Comparison of ENCODE assay signal across 8 cellular contexts in genomic region chr3:32296251-32297204, GRCh38. TPM values are rescaled to one million over a fixed set of nuclear protein-coding genes. Genes with fewer than 3 reads are reported as not detected.
DNase-seq lines count a peak whose midpoint lies in the region; ATAC-seq and TF ChIP-seq lines count a peak whose summit lies in the region.

No MANE protein-coding gene starts in this region.

- H3K36me3 Mint-ChIP-seq in Caco-2 (ENCODE audit: insufficient read depth, unreplicated experiment) (peaks cover 13% of the 10 kb centered on the region), chondrocyte (ENCODE audit: low read depth) (no peaks in the 10 kb centered on the region)

- H3K4me3 ChIP-seq in Caco-2 (ENCODE audit: low read depth, low read length) = no peak overlapping the region

- DNase-seq in Caco-2 (peak; percentile 53 to 62), NCI-H2171 treated with DMSO at 0.1 percent for 48 hours (lab: John Stamatoyannopoulos, UW) (peak; percentile 88), chondrocyte (ENCODE audit: low spot score) (no peak), left colon (peak; percentile 31 to 62), GOT3 (lab: John Stamatoyannopoulos, UW) (no peak)
- DNase-seq in activated CD4-positive, alpha-beta T cell treated with anti-CD3 and anti-CD28 coated beads for 24 hours (ENCODE audit: low read depth in 2 of 2) = peak; percentile 40 to 47
- DNase-seq in stimulated activated CD4-positive, alpha-beta T cell treated with anti-CD3 and anti-CD28 coated beads, Interleukin-4, amount 100 ng/mL, for 4 hours = peak; percentile 27 to 50

- BruUV-seq in Caco-2 (replicated peaks; lab: Mats Ljungman, UMichigan) = no TSS peak

- H3K4me3 Mint-ChIP-seq in Caco-2 (ENCODE audit: unreplicated experiment) (no peak overlapping the region), chondrocyte (ENCODE audit: unreplicated experiment) (no peak overlapping the region)

- H3K27ac Mint-ChIP-seq in Caco-2 (ENCODE audit: unreplicated experiment) = peak overlapping the region; percentile 33
- H3K27ac Mint-ChIP-seq in chondrocyte (ENCODE audit: unreplicated experiment) = no peak overlapping the region

- H3K4me1 Mint-ChIP-seq in Caco-2 (ENCODE audit: low read depth, unreplicated experiment) = peaks cover 17% of the 10 kb centered on the region
- H3K4me1 Mint-ChIP-seq in chondrocyte (ENCODE audit: low read depth) = peaks cover 5% of the 10 kb centered on the region

- peak; percentile 78 to 82 for TF ChIP-seq CTCF in Caco-2 (IDR thresholded peaks at IDR 0.05; ENCODE audit: insufficient read depth in 1 of 2, low read depth in 1 of 2, low read length in 1 of 2, severe bottlenecking in 1 of 2, unreplicated experiment in 1 of 2)
- TF ChIP-seq CTCF in chondrocyte (IDR thresholded peaks at IDR 0.05) = peak; percentile 93

- H3K27me3 Mint-ChIP-seq in Caco-2 (ENCODE audit: insufficient read depth, unreplicated experiment) = no peaks in the 10 kb centered on the region
- no peaks in the 10 kb centered on the region for H3K27me3 Mint-ChIP-seq in chondrocyte (ENCODE audit: low read depth)

- no peaks in the 10 kb centered on the region for H3K9me3 Mint-ChIP-seq in Caco-2 (ENCODE audit: unreplicated experiment)
- H3K9me3 Mint-ChIP-seq in chondrocyte (ENCODE audit: low read depth) = no peaks in the 10 kb centered on the region

- no peaks in the 10 kb centered on the region for H3K36me3 ChIP-seq in Caco-2 (ENCODE audit: control insufficient read depth, insufficient read depth, low read length)

- intact Hi-C loops in Caco-2 (cut with micrococcal nuclease; ENCODE audit: unreplicated experiment) = loop anchor here (1.0 to 5.0 kb wide), 4 partner anchors 38 to 119 kb away; no protein-coding TSS in a partner anchor
- intact Hi-C loops in left colon (cut with DNase I, micrococcal nuclease) = loop anchor here in 1 of 2 donors (10.0 kb wide), 1 partner anchor 168 kb away; no protein-coding TSS in a partner anchor

- H3K27me3 ChIP-seq in Caco-2 (replicated peaks; ENCODE audit: control insufficient read depth, insufficient read depth, low read length) = no peaks in the 10 kb centered on the region

- POLR2A ChIA-PET in Caco-2 (lab: Charles Lee) = no interaction called here

- CTCF ChIA-PET in Caco-2 (lab: Charles Lee) = interaction anchor here (0.7 to 1.0 kb wide), 3 partner anchors 50 to 78 kb away, joined by 3 to 4 read pairs (median 3); no protein-coding TSS in a partner anchor

- peaks cover 47% of the 10 kb centered on the region for H3K4me1 ChIP-seq in Caco-2

- peak; percentile 75 for ATAC-seq in GM21737 (IDR thresholded peaks at IDR 0.05; ENCODE audit: unreplicated experiment)
- peak; percentile 82 for ATAC-seq in left colon

- H3K9me3 ChIP-seq in Caco-2 = no peaks in the 10 kb centered on the region

RNA-seq across cellular contexts. Expression of gene CMTM8, which starts 58.0 kb away (rescaled TPM):
- total RNA-seq in Caco-2 (2022) (28.2 and 28.5 TPM in 2 replicates), chondrocyte (2.3 to 3.7 TPM (median 2.5 TPM) in 3 replicates), left colon (10 to 100 TPM in 1 of 2 donors, 1 to 10 TPM in 1; 8.4 to 11.4 TPM)

Comparison
In these comparisons a context has a peak if more than half of its experiments do, and no peak if none do; other contexts are left out.
1. DNase-seq: peak in Caco-2 (2 of 2), NCI-H2171 treated with DMSO at 0.1 percent for 48 hours (single experiment), activated CD4-positive, alpha-beta T cell treated with anti-CD3 and anti-CD28 coated beads for 24 hours (2 of 2), left colon (2 of 2) and stimulated activated CD4-positive, alpha-beta T cell treated with anti-CD3 and anti-CD28 coated beads, Interleukin-4, amount 100 ng/mL, for 4 hours (2 of 2); none in chondrocyte (single experiment) and GOT3 (single experiment).